Comparison of ENCODE assay signal across 26 cellular contexts in genomic region chr11:95937358-95937757, GRCh38.
"Had no signal": no experiment of that assay in that cellular context is flagged by ENCODE, and none has a peak within 500 bp of the region (broad histone marks: within the 10 kb centered on the region; RNA-seq: fewer than 3 reads in every experiment).

No MANE protein-coding gene starts in this region.

- H3K4me3 ChIP-seq: colonic mucosa, dorsolateral prefrontal cortex, esophagus squamous epithelium, left lung, lung, neural progenitor cell, transverse colon, uterus had no signal

- H3K9me3 ChIP-seq: colonic mucosa, left lung, transverse colon, uterus had no signal

- H3K27ac ChIP-seq: colonic mucosa, dorsolateral prefrontal cortex, esophagus squamous epithelium, foreskin keratinocyte, left lung, neural progenitor cell, transverse colon, uterus had no signal

- H3K4me1 ChIP-seq: colonic mucosa, esophagus squamous epithelium, foreskin keratinocyte, left lung, neural progenitor cell, transverse colon, uterus had no signal

- H3K4me2 ChIP-seq: neural progenitor cell had no signal

- FAIRE-seq: bronchial epithelial cell, TTC549 had no signal

- H3K36me3 ChIP-seq: colonic mucosa, esophagus squamous epithelium, left lung, neural progenitor cell, transverse colon, uterus had no signal

- DNase-seq: activated CD4-positive, alpha-beta T cell treated with anti-CD3 and anti-CD28 coated beads for 4 hours; activated CD4-positive, alpha-beta T cell treated with anti-CD3 and anti-CD28 coated beads, Interleukin-2, amount 50 U/mL, for 48 hours; activated CD4-positive, CD25-positive, alpha-beta regulatory T cell; activated CD8-positive, alpha-beta memory T cell treated with anti-CD3 and anti-CD28 coated beads, Interleukin-2, amount 50 U/mL, for 48 hours; activated naive CD4-positive, alpha-beta T cell treated with Interleukin-2 at 50 U/mL for 16 hours; activated naive CD8-positive, alpha-beta T cell treated with anti-CD3 and anti-CD28 coated beads for 36 hours; activated T-cell treated with anti-CD3 and anti-CD28 coated beads, Interleukin-2, amount 50 U/mL, for 48 hours; amygdala; colonic mucosa; dorsolateral prefrontal cortex; effector memory CD8-positive, alpha-beta T cell; esophagus squamous epithelium; foreskin keratinocyte; kidney glomerular epithelial cell; left lung; naive thymus-derived CD8-positive, alpha-beta T cell; posterior cingulate gyrus; stimulated activated CD4-positive, alpha-beta T cell treated with anti-CD3 and anti-CD28 coated beads, Interleukin-2, amount 100 ng/mL, for 48 hours; stimulated activated CD8-positive, alpha-beta memory T cell treated with anti-CD3 and anti-CD28 coated beads, Interleukin-4, amount 100 ng/mL, for 48 hours; stimulated activated naive B cell treated with anti-CD40 and anti-IgM and Interleukin-4, amounts not matched to agents 10 μg/mL and 1 μg/mL and 100 μg/mL, for 72 hours; transverse colon; uterus had no signal

- H2AFZ ChIP-seq: neural progenitor cell had no signal

- H3K9ac ChIP-seq: neural progenitor cell had no signal

- ATAC-seq: effector memory CD8-positive, alpha-beta T cell; foreskin keratinocyte; left lung; naive thymus-derived CD8-positive, alpha-beta T cell; stimulated activated naive B cell treated with anti-CD40 and anti-IgM and Interleukin-4, amounts not matched to agents 10 μg/mL and 1 μg/mL and 100 μg/mL, for 72 hours had no signal

- H3K27me3 ChIP-seq: colonic mucosa, dorsolateral prefrontal cortex, esophagus squamous epithelium, foreskin keratinocyte, left lung, neural progenitor cell, transverse colon, uterus had no signal
